Comparison of ENCODE assay signal across 8 cellular contexts in the genomic region with DNA sequence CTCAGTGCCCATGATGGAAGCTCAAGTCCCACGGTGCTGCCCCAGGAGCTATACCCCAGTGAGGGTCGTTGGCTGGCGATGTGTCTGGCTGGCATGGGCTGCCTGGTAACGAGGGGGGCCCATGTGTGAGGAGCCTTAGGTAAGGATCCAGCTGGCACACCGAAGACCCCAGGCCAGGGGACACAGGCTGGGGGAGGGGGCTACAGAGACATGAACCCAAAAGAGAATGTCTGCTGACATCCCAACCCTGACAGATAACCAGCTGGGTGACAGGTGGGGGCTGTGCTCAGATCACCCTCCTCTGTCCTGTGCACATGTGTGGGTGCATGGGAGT. TPM values are rescaled to one million over a fixed set of nuclear protein-coding genes. Genes with fewer than 3 reads are reported as not detected.
"Had no signal": no experiment of that assay in that cellular context is flagged by ENCODE, and none has a peak within 500 bp of the region (broad histone marks: within the 10 kb centered on the region; RNA-seq: fewer than 3 reads in every experiment).

No MANE protein-coding gene starts in this region.

- H3K4me1 Mint-ChIP-seq: IgD-negative memory B cell had no signal

- H3K27me3 Mint-ChIP-seq: IgD-negative memory B cell had no signal

- H3K27ac Mint-ChIP-seq: GM23338, IgD-negative memory B cell had no signal

- H3K4me3 Mint-ChIP-seq: GM23338, IgD-negative memory B cell had no signal

- H3K4me3 ChIP-seq: GM23338, HAP-1 had no signal

- H2AFZ ChIP-seq: GM23338 had no signal

- H3K36me3 ChIP-seq: HAP-1 had no signal

- H3K4me2 ChIP-seq: GM23338 had no signal

- ATAC-seq: GM23338, HCT116, HepG2 had no signal

- FAIRE-seq: HepG2 had no signal

- H3K27ac ChIP-seq: HL-60 had no signal

- H3K36me3 Mint-ChIP-seq: IgD-negative memory B cell had no signal

- H3K9me3 ChIP-seq: HAP-1 had no signal

- H3K9me3 Mint-ChIP-seq: IgD-negative memory B cell had no signal

- H3K4me1 ChIP-seq: HAP-1 had no signal

- DNase-seq: H7, KG1 had no signal

RNA-seq across cellular contexts. Expression of a gene that starts 39.2 kb away (rescaled TPM):
- polyA plus RNA-seq: IgD-negative memory B cell had no signal
